In the genomic region with DNA sequence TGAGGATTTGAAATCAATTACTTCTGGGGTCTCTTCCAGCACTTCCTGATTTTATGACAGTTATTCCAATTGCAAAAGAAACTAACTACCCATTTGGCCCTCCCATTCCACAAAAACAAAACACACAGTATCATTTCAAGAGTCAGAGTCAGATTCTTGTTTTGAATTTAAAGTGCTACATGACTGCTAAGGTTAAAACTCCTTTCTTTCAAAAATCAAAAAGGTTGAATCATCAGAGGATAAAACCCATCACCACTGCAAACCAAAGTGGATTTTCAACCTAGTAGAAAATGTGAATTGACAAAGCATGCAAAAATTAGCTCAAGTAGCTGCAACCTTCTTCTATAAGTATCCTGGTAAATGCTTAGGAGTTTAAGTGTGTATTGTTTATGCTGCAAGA, we compare ENCODE assay signal across 23 cellular contexts.
DNase-seq lines count a peak whose midpoint lies in the region; ATAC-seq and TF ChIP-seq lines count a peak whose summit lies in the region.
"Had no signal": no experiment of that assay in that cellular context is flagged by ENCODE, and none has a peak within 500 bp of the region (broad histone marks: within the 10 kb centered on the region; RNA-seq: fewer than 3 reads in every experiment).

No MANE protein-coding gene starts in this region.

- no peak for TF ChIP-seq CTCF in WTC11 (IDR thresholded peaks at IDR 0.05)
- TF ChIP-seq CTCF in nephron progenitor cell (IDR thresholded peaks at IDR 0.05) = no peak

- intact Hi-C loops in activated CD4-positive, alpha-beta T cell treated with anti-CD3 and anti-CD28 coated beads for 36 hours (cut with DNase I, micrococcal nuclease) = loop anchor here (2.0 to 5.0 kb wide), 3 partner anchors 40 to 65 kb away; a partner anchor contains a TSS

- peak; percentile 60 for ATAC-seq in activated CD4-positive, alpha-beta T cell treated with anti-CD3 and anti-CD28 coated beads for 36 hours
- peak; percentile 37 to 70 for ATAC-seq in activated naive CD4-positive, alpha-beta T cell treated with anti-CD3 and anti-CD28 coated beads, Interleukin-2, amount 50 U/mL, for 72 hours
- ATAC-seq in WTC11 = no peak
- ATAC-seq: HepG2 had no signal

- CTCF ChIA-PET in activated CD4-positive, alpha-beta T cell treated with anti-CD3 and anti-CD28 coated beads for 36 hours (lab: Charles Lee) = no interaction called here
- CTCF ChIA-PET in activated naive CD4-positive, alpha-beta T cell treated with anti-CD3 and anti-CD28 coated beads, Interleukin-2, amount 10 ng/mL, durations not matched to agents 7 days and 5 days (lab: Charles Lee) = no interaction called here
- CTCF ChIA-PET in WTC11 (lab: Charles Lee) = no interaction called here

- H3K27me3 Mint-ChIP-seq in activated CD4-positive, alpha-beta T cell treated with anti-CD3 and anti-CD28 coated beads for 36 hours = no peaks in the 10 kb centered on the region
- H3K27me3 Mint-ChIP-seq in activated naive CD4-positive, alpha-beta T cell treated with anti-CD3 and anti-CD28 coated beads, Interleukin-2, amount 10 ng/mL, durations not matched to agents 7 days and 5 days = no peaks in the 10 kb centered on the region
- H3K27me3 Mint-ChIP-seq in WTC11 (ENCODE audit: low read depth) (no peaks in the 10 kb centered on the region), nephron progenitor cell (ENCODE audit: low read depth, poor library complexity) (no peaks in the 10 kb centered on the region)

- H3K36me3 Mint-ChIP-seq in activated CD4-positive, alpha-beta T cell treated with anti-CD3 and anti-CD28 coated beads for 36 hours (ENCODE audit: low read depth) = peaks cover 40% of the 10 kb centered on the region
- peaks cover 4 to 35% of the 10 kb centered on the region in 2 donors for H3K36me3 Mint-ChIP-seq in activated naive CD4-positive, alpha-beta T cell treated with anti-CD3 and anti-CD28 coated beads, Interleukin-2, amount 50 U/mL, for 72 hours
- H3K36me3 Mint-ChIP-seq in activated naive CD4-positive, alpha-beta T cell treated with anti-CD3 and anti-CD28 coated beads, Interleukin-2, amount 10 ng/mL, durations not matched to agents 7 days and 5 days = peaks cover 44% of the 10 kb centered on the region
- H3K36me3 Mint-ChIP-seq in WTC11 = peaks cover 27% of the 10 kb centered on the region
- H3K36me3 Mint-ChIP-seq in nephron progenitor cell (ENCODE audit: low read depth) = peaks cover 74% of the 10 kb centered on the region

- H3K27ac Mint-ChIP-seq in activated CD4-positive, alpha-beta T cell treated with anti-CD3 and anti-CD28 coated beads for 36 hours = peak overlapping the region; percentile 18
- H3K27ac Mint-ChIP-seq in activated naive CD4-positive, alpha-beta T cell treated with anti-CD3 and anti-CD28 coated beads, Interleukin-2, amount 50 U/mL, for 72 hours = peak overlapping the region; percentile 15 to 56
- no peak overlapping the region for H3K27ac Mint-ChIP-seq in activated naive CD4-positive, alpha-beta T cell treated with anti-CD3 and anti-CD28 coated beads, Interleukin-2, amount 10 ng/mL, durations not matched to agents 7 days and 5 days
- H3K27ac Mint-ChIP-seq in WTC11 = peak overlapping the region; percentile 79
- H3K27ac Mint-ChIP-seq in nephron progenitor cell = peak overlapping the region; percentile 87
- H3K27ac Mint-ChIP-seq: HFFc6 had no signal

- no peak for DNase-seq in activated CD4-positive, alpha-beta T cell treated with anti-CD3 and anti-CD28 coated beads for 36 hours
- DNase-seq in activated CD4-positive, alpha-beta T cell treated with anti-CD3 and anti-CD28 coated beads for 1 hour = no peak
- DNase-seq in activated naive CD4-positive, alpha-beta T cell treated with anti-CD3 and anti-CD28 coated beads, Interleukin-2, amount 50 U/mL, for 72 hours (ENCODE audit: low spot score in 2 of 2) = no peak
- DNase-seq in activated naive CD4-positive, alpha-beta T cell treated with anti-CD3 and anti-CD28 coated beads, Interleukin-2, amount 10 ng/mL, durations not matched to agents 7 days and 5 days = no peak
- no peak for DNase-seq in WTC11 (ENCODE audit: low spot score)
- DNase-seq in nephron progenitor cell = no peak
- no peak for DNase-seq in OCI-M2 (lab: John Stamatoyannopoulos, UW; ENCODE audit: unreplicated experiment)
- DNase-seq: Calu3; DMS79 treated with DMSO at 0.1 percent for 48 hours; GF-D8; GOT3; HFFc6; Karpas-422; NCI-H1092 treated with DMSO at 0.1 percent for 48 hours; NCI-H1436; NCI-H187; NCI-H2081 treated with DMSO at 0.1 percent for 48 hours; NCI-H524; NCI-H82; NK-92 treated with Interleukin-12 subunit alpha and Interleukin-12 subunit beta, amount 100 ng/mL, for 24 hours; PC-9; Right ventricle myocardium superior had no signal

- H3K4me1 Mint-ChIP-seq in activated CD4-positive, alpha-beta T cell treated with anti-CD3 and anti-CD28 coated beads for 36 hours = peaks cover 23% of the 10 kb centered on the region
- no peaks in the 10 kb centered on the region for H3K4me1 Mint-ChIP-seq in activated naive CD4-positive, alpha-beta T cell treated with anti-CD3 and anti-CD28 coated beads, Interleukin-2, amount 10 ng/mL, durations not matched to agents 7 days and 5 days
- peaks cover 66% of the 10 kb centered on the region for H3K4me1 Mint-ChIP-seq in WTC11
- no peaks in the 10 kb centered on the region for H3K4me1 Mint-ChIP-seq in nephron progenitor cell

- POLR2A ChIA-PET in activated CD4-positive, alpha-beta T cell treated with anti-CD3 and anti-CD28 coated beads for 36 hours (lab: Charles Lee) = no interaction called here
- POLR2A ChIA-PET in WTC11 (lab: Charles Lee) = no interaction called here

- H3K4me3 Mint-ChIP-seq in activated CD4-positive, alpha-beta T cell treated with anti-CD3 and anti-CD28 coated beads for 36 hours = no peak overlapping the region
- H3K4me3 Mint-ChIP-seq in activated naive CD4-positive, alpha-beta T cell treated with anti-CD3 and anti-CD28 coated beads, Interleukin-2, amount 10 ng/mL, durations not matched to agents 7 days and 5 days = no peak overlapping the region
- H3K4me3 Mint-ChIP-seq in WTC11 (no peak overlapping the region), nephron progenitor cell (no peak overlapping the region)
- H3K4me3 Mint-ChIP-seq: HFFc6 had no signal

- H3K9me3 Mint-ChIP-seq in activated CD4-positive, alpha-beta T cell treated with anti-CD3 and anti-CD28 coated beads for 36 hours (ENCODE audit: low read depth) = no peaks in the 10 kb centered on the region
- H3K9me3 Mint-ChIP-seq in activated naive CD4-positive, alpha-beta T cell treated with anti-CD3 and anti-CD28 coated beads, Interleukin-2, amount 50 U/mL, for 72 hours = no peaks in the 10 kb centered on the region
- H3K9me3 Mint-ChIP-seq in activated naive CD4-positive, alpha-beta T cell treated with anti-CD3 and anti-CD28 coated beads, Interleukin-2, amount 10 ng/mL, durations not matched to agents 7 days and 5 days = no peaks in the 10 kb centered on the region
- H3K9me3 Mint-ChIP-seq in WTC11 = peaks cover 4% of the 10 kb centered on the region; the same call in 1 of the 2 replicates
- no peaks in the 10 kb centered on the region for H3K9me3 Mint-ChIP-seq in nephron progenitor cell
- H3K9me3 Mint-ChIP-seq: HFFc6 had no signal

TF ChIP-seq in WTC11, 78 proteins besides CTCF, POLR2A, EP300 and RAD21 (continues in another document):
- TF ChIP-seq FOXP1 (CRISPR knock-in tag; IDR thresholded peaks at IDR 0.05; ENCODE audit: borderline replicate concordance) = no peak
- TF ChIP-seq, protein P1, sequence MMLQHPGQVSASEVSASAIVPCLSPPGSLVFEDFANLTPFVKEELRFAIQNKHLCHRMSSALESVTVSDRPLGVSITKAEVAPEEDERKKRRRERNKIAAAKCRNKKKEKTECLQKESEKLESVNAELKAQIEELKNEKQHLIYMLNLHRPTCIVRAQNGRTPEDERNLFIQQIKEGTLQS (CRISPR knock-in tag; conservative IDR thresholded peaks at IDR 0.05) = no peak
- TF ChIP-seq ZBTB21 (CRISPR knock-in tag; IDR thresholded peaks at IDR 0.05; ENCODE audit: borderline replicate concordance) = no peak
- no peak for TF ChIP-seq GRHL2 (CRISPR knock-in tag; IDR thresholded peaks at IDR 0.05; ENCODE audit: insufficient replicate concordance, severe bottlenecking)
- no peak for TF ChIP-seq KAT7 (CRISPR knock-in tag; IDR thresholded peaks at IDR 0.05; ENCODE audit: borderline replicate concordance)
- TF ChIP-seq, protein P2, sequence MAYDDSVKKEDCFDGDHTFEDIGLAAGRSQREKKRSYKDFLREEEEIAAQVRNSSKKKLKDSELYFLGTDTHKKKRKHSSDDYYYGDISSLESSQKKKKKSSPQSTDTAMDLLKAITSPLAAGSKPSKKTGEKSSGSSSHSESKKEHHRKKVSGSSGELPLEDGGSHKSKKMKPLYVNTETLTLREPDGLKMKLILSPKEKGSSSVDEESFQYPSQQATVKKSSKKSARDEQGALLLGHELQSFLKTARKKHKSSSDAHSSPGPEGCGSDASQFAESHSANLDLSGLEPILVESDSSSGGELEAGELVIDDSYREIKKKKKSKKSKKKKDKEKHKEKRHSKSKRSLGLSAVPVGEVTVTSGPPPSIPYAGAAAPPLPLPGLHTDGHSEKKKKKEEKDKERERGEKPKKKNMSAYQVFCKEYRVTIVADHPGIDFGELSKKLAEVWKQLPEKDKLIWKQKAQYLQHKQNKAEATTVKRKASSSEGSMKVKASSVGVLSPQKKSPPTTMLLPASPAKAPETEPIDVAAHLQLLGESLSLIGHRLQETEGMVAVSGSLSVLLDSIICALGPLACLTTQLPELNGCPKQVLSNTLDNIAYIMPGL (CRISPR knock-in tag; IDR thresholded peaks at IDR 0.05) = no peak
- no peak for TF ChIP-seq ZNF263 (CRISPR knock-in tag; IDR thresholded peaks at IDR 0.05; ENCODE audit: low read depth)
- TF ChIP-seq, protein P3, sequence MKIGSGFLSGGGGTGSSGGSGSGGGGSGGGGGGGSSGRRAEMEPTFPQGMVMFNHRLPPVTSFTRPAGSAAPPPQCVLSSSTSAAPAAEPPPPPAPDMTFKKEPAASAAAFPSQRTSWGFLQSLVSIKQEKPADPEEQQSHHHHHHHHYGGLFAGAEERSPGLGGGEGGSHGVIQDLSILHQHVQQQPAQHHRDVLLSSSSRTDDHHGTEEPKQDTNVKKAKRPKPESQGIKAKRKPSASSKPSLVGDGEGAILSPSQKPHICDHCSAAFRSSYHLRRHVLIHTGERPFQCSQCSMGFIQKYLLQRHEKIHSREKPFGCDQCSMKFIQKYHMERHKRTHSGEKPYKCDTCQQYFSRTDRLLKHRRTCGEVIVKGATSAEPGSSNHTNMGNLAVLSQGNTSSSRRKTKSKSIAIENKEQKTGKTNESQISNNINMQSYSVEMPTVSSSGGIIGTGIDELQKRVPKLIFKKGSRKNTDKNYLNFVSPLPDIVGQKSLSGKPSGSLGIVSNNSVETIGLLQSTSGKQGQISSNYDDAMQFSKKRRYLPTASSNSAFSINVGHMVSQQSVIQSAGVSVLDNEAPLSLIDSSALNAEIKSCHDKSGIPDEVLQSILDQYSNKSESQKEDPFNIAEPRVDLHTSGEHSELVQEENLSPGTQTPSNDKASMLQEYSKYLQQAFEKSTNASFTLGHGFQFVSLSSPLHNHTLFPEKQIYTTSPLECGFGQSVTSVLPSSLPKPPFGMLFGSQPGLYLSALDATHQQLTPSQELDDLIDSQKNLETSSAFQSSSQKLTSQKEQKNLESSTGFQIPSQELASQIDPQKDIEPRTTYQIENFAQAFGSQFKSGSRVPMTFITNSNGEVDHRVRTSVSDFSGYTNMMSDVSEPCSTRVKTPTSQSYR (CRISPR knock-in tag; IDR thresholded peaks at IDR 0.05) = no peak
